Comparison of ENCODE assay signal across 21 cellular contexts in the genomic region with DNA sequence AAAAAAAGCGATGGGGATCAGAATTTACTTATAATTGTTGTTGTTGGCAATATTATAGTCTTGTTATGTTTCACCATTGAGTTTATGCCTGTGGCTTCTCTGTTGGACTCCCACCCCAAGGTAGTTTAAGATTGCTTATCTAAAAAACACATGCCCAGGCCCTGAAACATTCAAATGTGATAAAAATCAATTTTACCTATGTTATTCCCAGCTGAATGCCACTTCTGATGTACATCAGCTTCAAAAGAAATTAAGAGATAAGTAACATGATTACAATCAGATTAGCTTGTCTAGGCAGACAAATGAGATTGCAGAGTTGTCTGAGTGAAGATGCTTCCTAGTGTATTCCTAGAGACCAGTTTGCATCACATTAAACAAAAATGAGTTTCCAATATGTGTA.
"Had no signal": no experiment of that assay in that cellular context is flagged by ENCODE, and none has a peak within 500 bp of the region (broad histone marks: within the 10 kb centered on the region; RNA-seq: fewer than 3 reads in every experiment).

No MANE protein-coding gene starts in this region.

- H3K4me3 ChIP-seq: dorsolateral prefrontal cortex, gastroesophageal sphincter, heart left ventricle, hepatocyte, left lung, neural progenitor cell, right lobe of liver, thoracic aorta, tibial nerve, upper lobe of left lung had no signal

- H3K79me2 ChIP-seq: hepatocyte, parathyroid adenoma had no signal

- H3K36me3 ChIP-seq: gastroesophageal sphincter, heart left ventricle, left lung, neural progenitor cell, right lobe of liver, thoracic aorta, tibial nerve, upper lobe of left lung had no signal

- ATAC-seq: foreskin keratinocyte; gastroesophageal sphincter; heart left ventricle; left lung; naive thymus-derived CD4-positive, alpha-beta T cell; right lobe of liver; stimulated activated naive B cell treated with anti-CD40 and anti-IgM and Interleukin-4, amounts not matched to agents 10 μg/mL and 1 μg/mL and 100 μg/mL, for 72 hours had no signal

- H3K4me1 ChIP-seq: foreskin keratinocyte, gastroesophageal sphincter, heart left ventricle, left lung, neural progenitor cell, parathyroid adenoma, right lobe of liver, tibial nerve, upper lobe of left lung had no signal

- DNase-seq: dorsolateral prefrontal cortex; effector CD4-positive, alpha-beta T cell; foreskin keratinocyte; heart left ventricle; kidney; left lung; mesenchymal stem cell; midbrain; naive thymus-derived CD4-positive, alpha-beta T cell; right lobe of liver; small intestine; stimulated activated CD4-positive, alpha-beta T cell treated with anti-CD3 and anti-CD28 coated beads, Interleukin-15, amount 100 ng/mL, for 24 hours; stimulated activated CD4-positive, alpha-beta T cell treated with anti-CD3 and anti-CD28 coated beads, Interleukin-2, amount 100 ng/mL, for 48 hours; stimulated activated naive B cell treated with anti-CD40 and anti-IgM and Interleukin-4, amounts not matched to agents 10 μg/mL and 1 μg/mL and 100 μg/mL, for 72 hours; upper lobe of left lung had no signal

- H2AFZ ChIP-seq: hepatocyte, neural progenitor cell, parathyroid adenoma had no signal

- H3K9me3 ChIP-seq: gastroesophageal sphincter, thoracic aorta, tibial nerve, upper lobe of left lung had no signal

- H3K27me3 ChIP-seq: foreskin keratinocyte, gastroesophageal sphincter, heart left ventricle, hepatocyte, left lung, neural progenitor cell, right lobe of liver, tibial nerve, upper lobe of left lung had no signal

- H3K27ac ChIP-seq: dorsolateral prefrontal cortex, foreskin keratinocyte, gastroesophageal sphincter, heart left ventricle, hepatocyte, left lung, neural progenitor cell, parathyroid adenoma, right lobe of liver, thoracic aorta, tibial nerve, upper lobe of left lung had no signal

- H3K4me2 ChIP-seq: hepatocyte, neural progenitor cell had no signal

- H3K9ac ChIP-seq: neural progenitor cell, parathyroid adenoma had no signal
